In genomic region chr1:206456577-206457375, GRCh38 we compare ENCODE assay signal across 12 cellular contexts. TPM values are rescaled to one million over a fixed set of nuclear protein-coding genes. Genes with fewer than 3 reads are reported as not detected.
DNase-seq lines count a peak whose midpoint lies in the region; ATAC-seq, FAIRE-seq and TF ChIP-seq lines count a peak whose summit lies in the region.
"Had no signal": no experiment of that assay in that cellular context is flagged by ENCODE, and none has a peak within 500 bp of the region (broad histone marks: within the 10 kb centered on the region; RNA-seq: fewer than 3 reads in every experiment).

No MANE protein-coding gene starts in this region.

- TF ChIP-seq CTCF in A673 (conservative IDR thresholded peaks at IDR 0.05; ENCODE audit: low read depth, low read length), result no peak
- TF ChIP-seq CTCF in HepG2 (CRISPR knock-in tag; IDR thresholded peaks at IDR 0.05), result no peak
- no peak for TF ChIP-seq CTCF in body of pancreas (IDR thresholded peaks at IDR 0.05)

- CTCF ChIA-PET in A673 (lab: Charles Lee), result no interaction called here
- CTCF ChIA-PET in HepG2 (lab: Yijun Ruan, JAX; ENCODE audit: low intra/inter-chr PET ratio, low total read pairs), result no interaction called here

- intact Hi-C loops in A673 (cut with micrococcal nuclease; ENCODE audit: unreplicated experiment), result no loop called here
- intact Hi-C loops in activated T-helper 1 cell treated with anti-CD3 and anti-CD28 coated beads, Interleukin-12 subunit alpha, Interleukin-12 subunit beta, Interleukin-2, Interleukin-4 antibody, amounts not matched to agents 30 ng/mL and 10 ng/mL and 1 ng/mL, durations not matched to agents 14 hours and 24 hours and 36 hours (cut with micrococcal nuclease), result no loop called here
- intact Hi-C loops in HepG2 (cut with micrococcal nuclease; ENCODE audit: unreplicated experiment), result no loop called here
- intact Hi-C loops in head of caudate nucleus (cut with DNase I), result no loop called here
- intact Hi-C loops in body of pancreas (cut with DNase I), result no loop called here

- no peaks in the 10 kb centered on the region for H3K27me3 Mint-ChIP-seq in activated T-helper 1 cell treated with anti-CD3 and anti-CD28 coated beads, Interleukin-12 subunit alpha, Interleukin-12 subunit beta, Interleukin-2, Interleukin-4 antibody, amounts not matched to agents 30 ng/mL and 10 ng/mL and 1 ng/mL, durations not matched to agents 14 hours and 24 hours and 36 hours (ENCODE audit: insufficient read depth)

- H3K4me3 Mint-ChIP-seq in activated T-helper 1 cell treated with anti-CD3 and anti-CD28 coated beads, Interleukin-12 subunit alpha, Interleukin-12 subunit beta, Interleukin-2, Interleukin-4 antibody, amounts not matched to agents 30 ng/mL and 10 ng/mL and 1 ng/mL, durations not matched to agents 14 hours and 24 hours and 36 hours, result no peak overlapping the region

- H3K4me3 ChIP-seq in A673 (ENCODE audit: low read depth, low read length, poor library complexity, severe bottlenecking) (no peak overlapping the region), HepG2 (replicated peaks in 1 of 3; ENCODE audit: insufficient read depth in 1 of 3, low read depth in 2 of 3, low read length in 3 of 3) (no peak overlapping the region), body of pancreas (no peak overlapping the region)
- H3K4me3 ChIP-seq: PC-9 had no signal

- H3K36me3 ChIP-seq in A673 (ENCODE audit: insufficient read depth, low read length, poor library complexity, severe bottlenecking) (peaks cover 15% of the 10 kb centered on the region), HepG2 (replicated peaks in 1 of 2; ENCODE audit: control insufficient read depth in 1 of 2, insufficient read depth in 2 of 2, low read length in 2 of 2) (peaks cover 18 to 57% of the 10 kb centered on the region in 2 experiments; a peak in 4 of 5 replicates), body of pancreas (replicated peaks in 1 of 2; ENCODE audit: insufficient read depth in 1 of 2, low read depth in 2 of 2) (no peaks in the 10 kb centered on the region)

- H3K9ac ChIP-seq in HepG2 (ENCODE audit: insufficient read depth, low read depth, low read length), result no peak overlapping the region

- POLR2A ChIA-PET in A673 (lab: Charles Lee; ENCODE audit: low non-redundant PET) (no interaction called here), HepG2 (lab: Yijun Ruan, JAX) (no interaction called here)

- no peak overlapping the region for H2AFZ ChIP-seq in HepG2 (ENCODE audit: low read length)
- H2AFZ ChIP-seq: PC-9 had no signal

- ATAC-seq in HepG2, result no peak
- ATAC-seq in GM18519 (IDR thresholded peaks at IDR 0.05; ENCODE audit: low FRiP score, unreplicated experiment), result no peak
- ATAC-seq in body of pancreas, result no peak

- TF ChIP-seq RAD21 in HepG2 (CRISPR knock-in tag; IDR thresholded peaks at IDR 0.05), result no peak

- 97% methylated on average over 11 of the region's 11 CpGs for WGBS in HepG2 (ENCODE audit: low lambda C conversion rate)
- 86 to 87% methylated on average over 10 to 11 of the region's 11 CpGs for WGBS in body of pancreas, 2 donors

- peaks cover 52% of the 10 kb centered on the region for H3K36me3 Mint-ChIP-seq in activated T-helper 1 cell treated with anti-CD3 and anti-CD28 coated beads, Interleukin-12 subunit alpha, Interleukin-12 subunit beta, Interleukin-2, Interleukin-4 antibody, amounts not matched to agents 30 ng/mL and 10 ng/mL and 1 ng/mL, durations not matched to agents 14 hours and 24 hours and 36 hours (ENCODE audit: low read depth)

- BruUV-seq in A673 (replicated peaks; lab: Mats Ljungman, UMichigan), result no TSS peak
- BruUV-seq in HepG2 (replicated peaks; lab: Mats Ljungman, UMichigan), result no TSS peak

- 0 out of 2 replicates have a peak, but pooled peaks cover 3% of the 10 kb centered on the region for H4K20me1 ChIP-seq in HepG2 (ENCODE audit: insufficient read depth, low read length)

- H3K4me1 Mint-ChIP-seq in activated T-helper 1 cell treated with anti-CD3 and anti-CD28 coated beads, Interleukin-12 subunit alpha, Interleukin-12 subunit beta, Interleukin-2, Interleukin-4 antibody, amounts not matched to agents 30 ng/mL and 10 ng/mL and 1 ng/mL, durations not matched to agents 14 hours and 24 hours and 36 hours (ENCODE audit: low read depth), result peaks cover 25% of the 10 kb centered on the region

- in situ Hi-C loops in HepG2 (cut with HindIII; ENCODE audit: extremely low pct_ligation_motif_present, low pct_unique_long_range_greater_than_20kb), result no loop called here

- H3K27ac ChIP-seq in A673 (ENCODE audit: low read depth, low read length, poor library complexity, severe bottlenecking) (no peak overlapping the region), HepG2 (ENCODE audit: extremely low read length, insufficient read depth, low read length) (no peak overlapping the region), body of pancreas (no peak overlapping the region)
- H3K27ac ChIP-seq: PC-9, VCaP had no signal

- H3K4me2 ChIP-seq in HepG2 (ENCODE audit: low read depth, low read length), result no peak overlapping the region
- H3K4me2 ChIP-seq: PC-9 had no signal

- DNase-seq in A673 (ENCODE audit: low spot score) (peak; percentile 39), HTR-8/SVneo (ENCODE audit: insufficient read length, low spot score) (peak; percentile 61), HepG2 (ENCODE audit: low spot score) (no peak), COLO829 (ENCODE audit: low spot score) (no peak), head of caudate nucleus (no peak), body of pancreas (no peak)
- DNase-seq in activated T-helper 1 cell treated with anti-CD3 and anti-CD28 coated beads, Interleukin-12 subunit alpha, Interleukin-12 subunit beta, Interleukin-2, Interleukin-4 antibody, amounts not matched to agents 30 ng/mL and 10 ng/mL and 1 ng/mL, durations not matched to agents 14 hours and 24 hours and 36 hours (ENCODE audit: low spot score), result no peak
- DNase-seq: activated effector memory CD4-positive, alpha-beta T cell treated with anti-CD3 and anti-CD28 coated beads, Interleukin-2, amount 50 U/mL, for 16 hours; NCI-H1930 had no signal

- H3K9me3 Mint-ChIP-seq in activated T-helper 1 cell treated with anti-CD3 and anti-CD28 coated beads, Interleukin-12 subunit alpha, Interleukin-12 subunit beta, Interleukin-2, Interleukin-4 antibody, amounts not matched to agents 30 ng/mL and 10 ng/mL and 1 ng/mL, durations not matched to agents 14 hours and 24 hours and 36 hours, result no peaks in the 10 kb centered on the region

- H3K27me3 ChIP-seq in A673 (replicated peaks; ENCODE audit: insufficient read depth, low read depth, low read length, poor library complexity) (no peaks in the 10 kb centered on the region), HepG2 (ENCODE audit: control insufficient read depth in 1 of 2, insufficient read depth in 2 of 2, low read length in 2 of 2) (no peaks in the 10 kb centered on the region), body of pancreas (no peaks in the 10 kb centered on the region)

- no peaks in the 10 kb centered on the region for H3K9me3 ChIP-seq in A673 (ENCODE audit: low read depth, low read length, poor library complexity, severe bottlenecking)
- H3K9me3 ChIP-seq in HepG2 (ENCODE audit: low read length), result no peaks in the 10 kb centered on the region
- H3K9me3 ChIP-seq in body of pancreas, result no peaks in the 10 kb centered on the region

- peaks cover 22% of the 10 kb centered on the region for H3K4me1 ChIP-seq in A673 (ENCODE audit: insufficient read depth, low read length, poor library complexity, severe bottlenecking)
- H3K4me1 ChIP-seq in HepG2 (ENCODE audit: insufficient read depth, low read length), result peaks cover 3% of the 10 kb centered on the region
- H3K4me1 ChIP-seq in body of pancreas, result peaks cover 18% of the 10 kb centered on the region

- TF ChIP-seq EP300 in HepG2 (IDR thresholded peaks at IDR 0.05; ENCODE audit: low read depth in 2 of 2, low read length in 2 of 2) (no peak), HepG2 (CRISPR knock-in tag; IDR thresholded peaks at IDR 0.05; ENCODE audit: borderline replicate concordance) (no peak)

- TF ChIP-seq POLR2A in HepG2 (IDR thresholded peaks at IDR 0.05; ENCODE audit: insufficient read depth in 1 of 2, low read depth in 2 of 2, low read length in 2 of 2), result no peak
- TF ChIP-seq POLR2A in body of pancreas (IDR thresholded peaks at IDR 0.05), result no peak

- H3K79me2 ChIP-seq in HepG2 (ENCODE audit: insufficient read depth, low read length), result no peaks in the 10 kb centered on the region

- H3K27ac Mint-ChIP-seq in activated T-helper 1 cell treated with anti-CD3 and anti-CD28 coated beads, Interleukin-12 subunit alpha, Interleukin-12 subunit beta, Interleukin-2, Interleukin-4 antibody, amounts not matched to agents 30 ng/mL and 10 ng/mL and 1 ng/mL, durations not matched to agents 14 hours and 24 hours and 36 hours, result peak overlapping the region; percentile 35

- peak; percentile 23 for FAIRE-seq in HTR-8/SVneo (lab: Jason Lieb, UNC)
- no peak for FAIRE-seq in HepG2 (lab: Jason Lieb, UNC)

RNA-seq across cellular contexts. Expression of gene IKBKE, which starts 13.5 kb away (rescaled TPM):
- total RNA-seq in A673 (2021), result 2.3 and 2.9 TPM in 2 replicates
- total RNA-seq in activated T-helper 1 cell treated with anti-CD3 and anti-CD28 coated beads, Interleukin-12 subunit alpha, Interleukin-12 subunit beta, Interleukin-2, Interleukin-4 antibody, amounts not matched to agents 30 ng/mL and 10 ng/mL and 1 ng/mL, durations not matched to agents 14 hours and 24 hours and 36 hours, result 59.8 and 64.9 TPM in 2 replicates
- 4.0 and 5.8 TPM in 2 replicates for total RNA-seq in HepG2 (2016; rRNA removed; fragmentation: Illumina TruSeq; extraction: Trizol)
- 1.5 and 1.8 TPM in 2 replicates for total RNA-seq in HepG2 (2016; cell fraction: cytosol; rRNA removed; fragmentation: Illumina TruSeq; extraction: Trizol; ENCODE audit: low read depth)
- total RNA-seq in HepG2 (2016; cell fraction: insoluble cytoplasmic fraction; rRNA removed; fragmentation: Illumina TruSeq; extraction: Trizol), result 4.8 and 5.0 TPM in 2 replicates
- total RNA-seq in HepG2 (2016; cell fraction: membrane; rRNA removed; fragmentation: Illumina TruSeq; extraction: Trizol), result 3.2 and 5.3 TPM in 2 replicates
- 4.7 and 6.1 TPM in 2 replicates for total RNA-seq in HepG2 (2016; cell fraction: nucleus; rRNA removed; fragmentation: Illumina TruSeq; extraction: Trizol)
- 3.7 and 4.5 TPM in 2 replicates for polyA plus RNA-seq in HepG2 (2011; rRNA removed)
- 2.1 and 3.7 TPM in 2 replicates for polyA plus RNA-seq in HepG2 (2011; cell fraction: cytosol; rRNA removed)
- polyA plus RNA-seq in HepG2 (2011; cell fraction: nucleus; rRNA removed), result 11.0 and 15.9 TPM in 2 replicates
- 0.95 and 1.4 TPM in 2 replicates for polyA plus RNA-seq in HepG2 (2012)
- 2.2 and 2.8 TPM in 2 replicates for polyA plus RNA-seq in HepG2 (2016; cell fraction: cytosol; fragmentation: Illumina TruSeq; extraction: Trizol; ENCODE audit: low read depth)
- polyA plus RNA-seq in HepG2 (2016; cell fraction: insoluble cytoplasmic fraction; fragmentation: Illumina TruSeq; extraction: Trizol; ENCODE audit: low read depth), result 3.9 and 4.3 TPM in 2 replicates
- polyA plus RNA-seq in HepG2 (2016; cell fraction: membrane; fragmentation: Illumina TruSeq; extraction: Trizol; ENCODE audit: low read depth), result 1.9 and 2.6 TPM in 2 replicates
- 7.2 and 7.3 TPM in 2 replicates for polyA plus RNA-seq in HepG2 (2016; cell fraction: nucleus; fragmentation: Illumina TruSeq; extraction: Trizol; ENCODE audit: insufficient read depth, low read depth)
- 8.9 and 22.1 TPM in 2 replicates for polyA minus RNA-seq in HepG2 (2011; rRNA and poly(A)+ RNA removed; ENCODE audit: low replicate concordance)
- polyA minus RNA-seq in HepG2 (2011; cell fraction: cytosol; rRNA and poly(A)+ RNA removed), result 1.3 and 2.0 TPM in 2 replicates
- polyA minus RNA-seq in HepG2 (2011; cell fraction: nucleus; rRNA and poly(A)+ RNA removed), result 7.3 and 8.9 TPM in 2 replicates
- 10 to 100 TPM in 1 of 2 donors, 1 to 10 TPM in 1; 5.4 to 10.2 TPM for total RNA-seq in body of pancreas

RNA-seq across cellular contexts. Expression of gene RASSF5, which starts 50.6 kb away (rescaled TPM):
- total RNA-seq in A673 (2021) (0.75 and 1.3 TPM in 2 replicates), HepG2 (2016; rRNA removed; fragmentation: Illumina TruSeq; extraction: Trizol) (0.18 and 0.49 TPM in 2 replicates), body of pancreas (10 to 100 TPM; 21.5 to 35.9 TPM)
- total RNA-seq in activated T-helper 1 cell treated with anti-CD3 and anti-CD28 coated beads, Interleukin-12 subunit alpha, Interleukin-12 subunit beta, Interleukin-2, Interleukin-4 antibody, amounts not matched to agents 30 ng/mL and 10 ng/mL and 1 ng/mL, durations not matched to agents 14 hours and 24 hours and 36 hours, result 220 and 221 TPM in 2 replicates
- total RNA-seq in HepG2 (2016; cell fraction: cytosol; rRNA removed; fragmentation: Illumina TruSeq; extraction: Trizol; ENCODE audit: low read depth), result 0.09 TPM in 1 of 2 replicates, not detected in the other
- total RNA-seq in HepG2 (2016; cell fraction: insoluble cytoplasmic fraction; rRNA removed; fragmentation: Illumina TruSeq; extraction: Trizol), result 0.24 and 0.36 TPM in 2 replicates
- total RNA-seq in HepG2 (2016; cell fraction: membrane; rRNA removed; fragmentation: Illumina TruSeq; extraction: Trizol), result 0.14 and 0.19 TPM in 2 replicates
- 0.22 and 0.47 TPM in 2 replicates for total RNA-seq in HepG2 (2016; cell fraction: nucleus; rRNA removed; fragmentation: Illumina TruSeq; extraction: Trizol)
- polyA plus RNA-seq in HepG2 (2011; rRNA removed), result 0.40 and 0.50 TPM in 2 replicates
- 0.27 and 0.47 TPM in 2 replicates for polyA plus RNA-seq in HepG2 (2011; cell fraction: cytosol; rRNA removed)
- polyA plus RNA-seq in HepG2 (2011; cell fraction: nucleus; rRNA removed), result 0.58 and 0.66 TPM in 2 replicates
- 0.76 and 2.1 TPM in 2 replicates for polyA plus RNA-seq in HepG2 (2012)
- 0.03 and 0.06 TPM in 2 replicates for polyA plus RNA-seq in HepG2 (2016; cell fraction: cytosol; fragmentation: Illumina TruSeq; extraction: Trizol; ENCODE audit: low read depth)
- polyA plus RNA-seq in HepG2 (2016; cell fraction: insoluble cytoplasmic fraction; fragmentation: Illumina TruSeq; extraction: Trizol; ENCODE audit: low read depth), result 0.21 and 0.29 TPM in 2 replicates
- 0.09 and 0.11 TPM in 2 replicates for polyA plus RNA-seq in HepG2 (2016; cell fraction: membrane; fragmentation: Illumina TruSeq; extraction: Trizol; ENCODE audit: low read depth)
- 0.43 and 0.48 TPM in 2 replicates for polyA plus RNA-seq in HepG2 (2016; cell fraction: nucleus; fragmentation: Illumina TruSeq; extraction: Trizol; ENCODE audit: insufficient read depth, low read depth)
- polyA minus RNA-seq in HepG2 (2011; rRNA and poly(A)+ RNA removed; ENCODE audit: low replicate concordance), result 0.30 and 18.0 TPM in 2 replicates
- 0.49 and 1.3 TPM in 2 replicates for polyA minus RNA-seq in HepG2 (2011; cell fraction: cytosol; rRNA and poly(A)+ RNA removed)
- polyA minus RNA-seq in HepG2 (2011; cell fraction: nucleus; rRNA and poly(A)+ RNA removed), result 0.26 and 0.50 TPM in 2 replicates

Comparison
In these comparisons a context has a peak if more than half of its experiments do, and no peak if none do; other contexts are left out.
1. DNase-seq: peak in A673 (single experiment) and HTR-8/SVneo (single experiment); none in activated T-helper 1 cell treated with anti-CD3 and anti-CD28 coated beads, Interleukin-12 subunit alpha, Interleukin-12 subunit beta, Interleukin-2, Interleukin-4 antibody, amounts not matched to agents 30 ng/mL and 10 ng/mL and 1 ng/mL, durations not matched to agents 14 hours and 24 hours and 36 hours (single experiment), HepG2 (single experiment), COLO829 (single experiment), head of caudate nucleus (0 of 42) and body of pancreas (0 of 4).